8 cellular contexts compared by ENCODE assay signal in genomic region chr19:11535792-11536595, GRCh38. TPM values are rescaled to one million over a fixed set of nuclear protein-coding genes. Genes with fewer than 3 reads are reported as not detected.
DNase-seq lines count a peak whose midpoint lies in the region; ATAC-seq and TF ChIP-seq lines count a peak whose summit lies in the region.

No MANE protein-coding gene starts in this region.

- peak overlapping the region; percentile 67 for H3K4me3 Mint-ChIP-seq in activated CD4-positive, alpha-beta T cell treated with anti-CD3 and anti-CD28 coated beads, Interleukin-2, amount 10 ng/mL, durations not matched to agents 24 days and 14 days

- no peaks in the 10 kb centered on the region for H3K9me3 Mint-ChIP-seq in activated CD4-positive, alpha-beta T cell treated with anti-CD3 and anti-CD28 coated beads, Interleukin-2, amount 10 ng/mL, durations not matched to agents 24 days and 14 days

- DNase-seq in GM03348 (ENCODE audit: low spot score) (peak; percentile 99), NCI-H510A (lab: John Stamatoyannopoulos, UW) (peak; percentile 71), colonic mucosa (peak; percentile 91), left lobe of liver (ENCODE audit: low spot score) (peak; percentile 83)
- DNase-seq in activated CD4-positive, alpha-beta T cell treated with anti-CD3 and anti-CD28 coated beads, Interleukin-2, amount 10 ng/mL, durations not matched to agents 24 days and 14 days: peak; percentile 96
- DNase-seq in stimulated activated CD4-positive, alpha-beta T cell treated with anti-CD3 and anti-CD28 coated beads, Interleukin-1b, Interleukin-23, amount 100 ng/mL, for 4 hours (ENCODE audit: low read depth in 2 of 2): peak; percentile 72 to 90

- peak overlapping the region; percentile 60 to 70 for H3K9ac ChIP-seq in colonic mucosa (ENCODE audit: low read depth in 2 of 2, low read length in 2 of 2)

- H3K9me3 ChIP-seq in colonic mucosa: no peaks in the 10 kb centered on the region

- peak; percentile 76 for ATAC-seq in HG02970 (IDR thresholded peaks at IDR 0.05; ENCODE audit: low FRiP score, unreplicated experiment)
- peak; percentile 93 for ATAC-seq in left lobe of liver
- ATAC-seq in GM19395 (IDR thresholded peaks at IDR 0.05; ENCODE audit: unreplicated experiment): no peak

- peak overlapping the region; percentile 29 for H3K4me3 ChIP-seq in colonic mucosa

- TF ChIP-seq CTCF in colonic mucosa (IDR thresholded peaks at IDR 0.05): peak; percentile 89

- intact Hi-C loops in activated CD4-positive, alpha-beta T cell treated with anti-CD3 and anti-CD28 coated beads, Interleukin-2, amount 10 ng/mL, durations not matched to agents 24 days and 14 days (cut with micrococcal nuclease): loop anchor here (1.0 to 2.0 kb wide), 2 partner anchors 23 to 51 kb away; partner anchors contain the start of gene ELOF1
- intact Hi-C loops in colonic mucosa (cut with DNase I): no loop called here

- peak overlapping the region; percentile 45 for H3K27ac Mint-ChIP-seq in activated CD4-positive, alpha-beta T cell treated with anti-CD3 and anti-CD28 coated beads, Interleukin-2, amount 10 ng/mL, durations not matched to agents 24 days and 14 days

- H3K27ac ChIP-seq in colonic mucosa: peak overlapping the region; percentile 14

- no peaks in the 10 kb centered on the region for H3K36me3 Mint-ChIP-seq in activated CD4-positive, alpha-beta T cell treated with anti-CD3 and anti-CD28 coated beads, Interleukin-2, amount 10 ng/mL, durations not matched to agents 24 days and 14 days (ENCODE audit: low read depth)

- peaks cover 8% of the 10 kb centered on the region for H3K4me1 Mint-ChIP-seq in activated CD4-positive, alpha-beta T cell treated with anti-CD3 and anti-CD28 coated beads, Interleukin-2, amount 10 ng/mL, durations not matched to agents 24 days and 14 days

- H3K36me3 ChIP-seq in colonic mucosa: no peaks in the 10 kb centered on the region

- H3K4me1 ChIP-seq in colonic mucosa: no peaks in the 10 kb centered on the region

- no peaks in the 10 kb centered on the region for H3K27me3 ChIP-seq in colonic mucosa

- H3K27me3 Mint-ChIP-seq in activated CD4-positive, alpha-beta T cell treated with anti-CD3 and anti-CD28 coated beads, Interleukin-2, amount 10 ng/mL, durations not matched to agents 24 days and 14 days: peaks cover 29% of the 10 kb centered on the region

RNA-seq across cellular contexts. Expression of gene CNN1, which starts 2.7 kb away (rescaled TPM):
- total RNA-seq in activated CD4-positive, alpha-beta T cell treated with anti-CD3 and anti-CD28 coated beads, Interleukin-2, amount 10 ng/mL, durations not matched to agents 24 days and 14 days: not detected in 2 replicates
- total RNA-seq in colonic mucosa (100 to 1,000 TPM in 1 of 2 donors, 10 to 100 TPM in 1; 10.7 to 354 TPM), left lobe of liver (0.98 TPM)

RNA-seq across cellular contexts. Expression of gene ECSIT, which starts 7.1 kb away (rescaled TPM):
- 39.7 and 41.6 TPM in 2 replicates for total RNA-seq in activated CD4-positive, alpha-beta T cell treated with anti-CD3 and anti-CD28 coated beads, Interleukin-2, amount 10 ng/mL, durations not matched to agents 24 days and 14 days
- total RNA-seq in colonic mucosa: 100 to 1,000 TPM in 1 of 2 donors, 10 to 100 TPM in 1; 62.8 to 124 TPM
- total RNA-seq in left lobe of liver: 45.6 TPM

RNA-seq across cellular contexts. Expression of gene ELOF1, which starts 23.0 kb away (rescaled TPM):
- 71.9 and 74.2 TPM in 2 replicates for total RNA-seq in activated CD4-positive, alpha-beta T cell treated with anti-CD3 and anti-CD28 coated beads, Interleukin-2, amount 10 ng/mL, durations not matched to agents 24 days and 14 days
- total RNA-seq in colonic mucosa (10 to 100 TPM; 33.8 to 59.8 TPM), left lobe of liver (28.9 TPM)

RNA-seq across cellular contexts. Expression of gene ZNF653, which starts 30.4 kb away (rescaled TPM):
- total RNA-seq in activated CD4-positive, alpha-beta T cell treated with anti-CD3 and anti-CD28 coated beads, Interleukin-2, amount 10 ng/mL, durations not matched to agents 24 days and 14 days: 20.6 and 21.6 TPM in 2 replicates
- 10 to 100 TPM; 10.6 to 14.2 TPM for total RNA-seq in colonic mucosa
- 8.3 TPM for total RNA-seq in left lobe of liver

RNA-seq across cellular contexts. Expression of gene ACP5, which starts 41.5 kb away (rescaled TPM):
- 8.2 and 9.5 TPM in 2 replicates for total RNA-seq in activated CD4-positive, alpha-beta T cell treated with anti-CD3 and anti-CD28 coated beads, Interleukin-2, amount 10 ng/mL, durations not matched to agents 24 days and 14 days
- total RNA-seq in colonic mucosa (10 to 100 TPM; 11.3 to 30.2 TPM), left lobe of liver (17.9 TPM)
